ENCODE assay signal across 24 cellular contexts in genomic region chr7:6546852-6547251, GRCh38. TPM values are rescaled to one million over a fixed set of nuclear protein-coding genes. Genes with fewer than 3 reads are reported as not detected.
A peak's percentile ranks its signal among the peaks of the same experiment; 100 is the strongest.
DNase-seq lines count a peak whose midpoint lies in the region; ATAC-seq, FAIRE-seq and TF ChIP-seq lines count a peak whose summit lies in the region.
"Had no signal": no experiment of that assay in that cellular context is flagged by ENCODE, and none has a peak within 500 bp of the region (broad histone marks: within the 10 kb centered on the region; RNA-seq: fewer than 3 reads in every experiment).

No MANE protein-coding gene starts in this region.

- in situ Hi-C loops in GM12878 (cut with MboI): no loop called here

- no peaks in the 10 kb centered on the region for H3K4me1 Mint-ChIP-seq in nephron progenitor cell
- H3K4me1 Mint-ChIP-seq: endodermal cell, neural crest cell had no signal

- no peaks in the 10 kb centered on the region for H3K9me2 ChIP-seq in HCT116 (ENCODE audit: insufficient read depth)

- H3K27me3 Mint-ChIP-seq in nephron progenitor cell (ENCODE audit: low read depth, poor library complexity): peaks cover 12% of the 10 kb centered on the region

- H2AFZ ChIP-seq in HCT116 (ENCODE audit: low read depth, low read length, poor library complexity, severe bottlenecking) (peak overlapping the region; percentile 57), GM12878 (ENCODE audit: control insufficient read depth, low read depth, low read length) (no peak overlapping the region)
- H2AFZ ChIP-seq: hepatocyte had no signal

- 31% methylated on average over 3 of the region's 3 CpGs for WGBS in GM12878 (ENCODE audit: insufficient coverage, insufficient replicate concordance, low lambda C conversion rate, missing lambda C conversion rate)

- H3K9me3 Mint-ChIP-seq in nephron progenitor cell: no peaks in the 10 kb centered on the region
- H3K9me3 Mint-ChIP-seq: endodermal cell, neural crest cell had no signal

- no peak for TF ChIP-seq EP300 in GM12878 (IDR thresholded peaks at IDR 0.05; ENCODE audit: borderline replicate concordance in 1 of 2, control insufficient read depth in 1 of 2, low read depth in 2 of 2, low read length in 2 of 2)

- RAD21 ChIA-PET in HCT116 (lab: Charles Lee; ENCODE audit: low non-redundant PET in 1 of 2, low total read pairs in 2 of 2, uncharacterized antibody in 2 of 2, unreplicated experiment in 2 of 2): no interaction called here
- RAD21 ChIA-PET in GM12878 (lab: Charles Lee; ENCODE audit: unreplicated experiment): no interaction called here

- H3K36me3 ChIP-seq in HCT116 (ENCODE audit: control insufficient read depth in 1 of 2, insufficient read depth in 2 of 2, low read length in 2 of 2): no peaks in the 10 kb centered on the region
- no peaks in the 10 kb centered on the region for H3K36me3 ChIP-seq in GM12878 (ENCODE audit: control insufficient read depth in 2 of 2, insufficient read depth in 2 of 2, low read length in 1 of 2)
- H3K36me3 ChIP-seq: SJCRH30, transverse colon had no signal

- H3K4me1 ChIP-seq in HCT116 (ENCODE audit: control insufficient read depth in 1 of 2, insufficient read depth in 2 of 2, low read length in 2 of 2): peaks cover 0 to 4% of the 10 kb centered on the region in 2 experiments; a peak in 1 of 4 replicates
- H3K4me1 ChIP-seq in GM12878 (ENCODE audit: control insufficient read depth, insufficient read depth, low read length): peaks cover 9% of the 10 kb centered on the region
- H3K4me1 ChIP-seq: SJCRH30, transverse colon had no signal

- H3K9me3 ChIP-seq in HCT116 (ENCODE audit: control insufficient read depth in 1 of 2, insufficient read depth in 1 of 2, low read depth in 1 of 2, low read length in 2 of 2): no peaks in the 10 kb centered on the region
- no peaks in the 10 kb centered on the region for H3K9me3 ChIP-seq in GM12878 (replicated peaks; ENCODE audit: control insufficient read depth, insufficient read depth, low read length)
- H3K9me3 ChIP-seq: SJCRH30, transverse colon had no signal

- SMC1A ChIA-PET in GM12878 (lab: Charles Lee; ENCODE audit: uncharacterized antibody, unreplicated experiment): no interaction called here

- TF ChIP-seq CTCF in HCT116 (IDR thresholded peaks at IDR 0.05 in 2 of 3, conservative IDR thresholded peaks at IDR 0.05 in 1 of 3; ENCODE audit: borderline replicate concordance in 1 of 3, insufficient read depth in 1 of 3, low read depth in 2 of 3, low read length in 2 of 3) (no peak), GM12878 (IDR thresholded peaks at IDR 0.05 in 2 of 3, conservative IDR thresholded peaks at IDR 0.05 in 1 of 3; ENCODE audit: control insufficient read depth in 2 of 3, extremely low read depth in 1 of 3, insufficient read depth in 1 of 3, low read depth in 3 of 3, low read length in 3 of 3) (no peak), nephron progenitor cell (IDR thresholded peaks at IDR 0.05) (no peak)

- CTCF ChIA-PET in HCT116 (lab: Charles Lee) (interaction anchor here (0.7 to 1.0 kb wide), 2 partner anchors 9 to 12 kb away, joined by 3 read pairs; no protein-coding TSS in a partner anchor), GM12878 (lab: Yijun Ruan, JAX) (interaction anchor here (0.6 to 1.1 kb wide), 2 partner anchors 13 to 29 kb away, joined by 3 read pairs; no protein-coding TSS in a partner anchor)

- no peak for FAIRE-seq in GM12878 (lab: Jason Lieb, UNC)

- H3K9ac ChIP-seq in HCT116 (ENCODE audit: low read length) (no peak overlapping the region), GM12878 (ENCODE audit: control insufficient read depth, insufficient read depth, low read length) (no peak overlapping the region)

- ATAC-seq in HCT116: peak; percentile 94
- ATAC-seq in GM12878: no peak
- no peak for ATAC-seq in left cardiac atrium

- no peak overlapping the region for H3K4me3 Mint-ChIP-seq in nephron progenitor cell
- H3K4me3 Mint-ChIP-seq: endodermal cell, neural crest cell had no signal

- no peaks in the 10 kb centered on the region for H3K36me3 Mint-ChIP-seq in nephron progenitor cell (ENCODE audit: low read depth)

- H3K79me2 ChIP-seq in HCT116 (ENCODE audit: insufficient read depth, low read length) (no peaks in the 10 kb centered on the region), GM12878 (ENCODE audit: control insufficient read depth, insufficient read depth, low read length) (no peaks in the 10 kb centered on the region)
- H3K79me2 ChIP-seq: hepatocyte had no signal

- H3K27me3 ChIP-seq in HCT116 (ENCODE audit: insufficient read depth, low read length): no peaks in the 10 kb centered on the region
- no peaks in the 10 kb centered on the region for H3K27me3 ChIP-seq in GM12878 (replicated peaks in 1 of 2; ENCODE audit: control insufficient read depth in 2 of 2, insufficient read depth in 2 of 2, low read length in 1 of 2)
- H3K27me3 ChIP-seq: hepatocyte, SJCRH30, transverse colon had no signal

- H3K27ac Mint-ChIP-seq in nephron progenitor cell: peak overlapping the region; percentile 30
- H3K27ac Mint-ChIP-seq: endodermal cell had no signal

- TF ChIP-seq POLR2A in HCT116 (IDR thresholded peaks at IDR 0.05; ENCODE audit: borderline replicate concordance, extremely low read depth, insufficient read depth, insufficient read length) (no peak), GM12878 (IDR thresholded peaks at IDR 0.05; ENCODE audit: low read depth, low read length) (no peak)

- intact Hi-C loops in HCT116 (cut with micrococcal nuclease) (no loop called here), GM12878 (cut with micrococcal nuclease; ENCODE audit: unreplicated experiment) (no loop called here), left cardiac atrium (cut with DNase I) (no loop called here)

- no peak overlapping the region for H3K4me2 ChIP-seq in HCT116 (ENCODE audit: low read length)
- no peak overlapping the region for H3K4me2 ChIP-seq in GM12878 (ENCODE audit: control insufficient read depth, insufficient read depth)
- H3K4me2 ChIP-seq: hepatocyte had no signal

- peak; percentile 29 for DNase-seq in NCI-H2029 (lab: John Stamatoyannopoulos, UW)
- no peak for DNase-seq in NCI-H2029 treated with DMSO at 0.1 percent for 48 hours (lab: John Stamatoyannopoulos, UW)
- DNase-seq in HCT116 (ENCODE audit: low read depth, low spot score): peak; percentile 42
- no peak for DNase-seq in GM12878 (ENCODE audit: low read depth, low spot score)
- DNase-seq in nephron progenitor cell: no peak
- no peak for DNase-seq in T-helper 2 cell
- DNase-seq in NCI-H345 (lab: John Stamatoyannopoulos, UW): no peak
- no peak for DNase-seq in left cardiac atrium
- DNase-seq: activated CD4-positive, alpha-beta T cell treated with anti-CD3 and anti-CD28 coated beads for 48 hours; activated CD8-positive, alpha-beta memory T cell treated with anti-CD3 and anti-CD28 coated beads, Interleukin-2, amount 50 U/mL, for 4 hours; activated gamma-delta T cell; cerebellar nuclear complex; endodermal cell; KBM-7; NCI-H1092; NCI-H2171 treated with DMSO at 0.1 percent for 48 hours; retina; SJCRH30; stimulated activated CD4-positive, alpha-beta T cell treated with anti-CD3 and anti-CD28 coated beads, Interleukin-15, amount 100 ng/mL, for 24 hours; stimulated activated naive CD4-positive, alpha-beta T cell treated with Interleukin-2 at 50 U/mL for 16 hours; transverse colon had no signal

- no peak for TF ChIP-seq RAD21 in HCT116 (IDR thresholded peaks at IDR 0.05; ENCODE audit: low read depth)
- TF ChIP-seq RAD21 in GM12878 (IDR thresholded peaks at IDR 0.05; ENCODE audit: insufficient read depth, low read depth, low read length): no peak

- H3K27ac ChIP-seq in HCT116 (ENCODE audit: low read depth, low read length) (no peak overlapping the region), GM12878 (ENCODE audit: control insufficient read depth, insufficient read depth) (no peak overlapping the region)
- H3K27ac ChIP-seq: hepatocyte, SJCRH30, transverse colon had no signal

- POLR2A ChIA-PET in HCT116 (lab: Charles Lee) (interaction anchor here (1.2 kb wide), 1 partner anchor 12 kb away, joined by 3 read pairs; no protein-coding TSS in a partner anchor), GM12878 (lab: Charles Lee) (no interaction called here)

- BruUV-seq in HCT116 (replicated peaks; lab: Mats Ljungman, UMichigan) (no TSS peak), GM12878 (replicated peaks; lab: Mats Ljungman, UMichigan) (no TSS peak)

- no peaks in the 10 kb centered on the region for H4K20me1 ChIP-seq in HCT116 (ENCODE audit: insufficient read depth)
- no peaks in the 10 kb centered on the region for H4K20me1 ChIP-seq in GM12878 (ENCODE audit: control insufficient read depth, insufficient read depth)

- H3K4me3 ChIP-seq in HCT116 (replicated peaks in 1 of 2; ENCODE audit: low read depth in 1 of 2, low read length in 2 of 2): no peak overlapping the region
- no peak overlapping the region for H3K4me3 ChIP-seq in GM12878
- H3K4me3 ChIP-seq: hepatocyte, SJCRH30, transverse colon had no signal

RNA-seq across cellular contexts. Expression of gene GRID2IP, which starts 4.4 kb away (rescaled TPM):
- total RNA-seq in HCT116 (2021; ENCODE audit: unreplicated experiment): 3.2 TPM
- 1.4 and 1.8 TPM in 2 replicates for polyA plus RNA-seq in HCT116 (2012)
- total RNA-seq in GM12878 (2013; cell fraction: nucleolus; rRNA removed): 0.10 TPM in 1 of 2 replicates, not detected in the other
- 0.05 TPM in 1 of 2 replicates, not detected in the other for total RNA-seq in GM12878 (2014; rRNA removed)
- total RNA-seq in GM12878 (2014; rRNA removed; fragmentation: Illumina TruSeq; extraction: Trizol): not detected in 2 replicates
- not detected in 2 replicates for total RNA-seq in GM12878 (2021)
- not detected for polyA plus RNA-seq in GM12878 (2011; ENCODE audit: low read depth)
- polyA plus RNA-seq in GM12878 (2011; rRNA removed): not detected in 2 replicates
- polyA plus RNA-seq in GM12878 (2011; cell fraction: cytosol; rRNA removed): not detected in 2 replicates
- polyA plus RNA-seq in GM12878 (2011; cell fraction: nucleus; rRNA removed): 0.06 and 0.10 TPM in 2 replicates
- polyA plus RNA-seq in GM12878 (2012): 0.06 TPM in 1 of 2 replicates, not detected in the other
- polyA plus RNA-seq in GM12878 (2014; fragmentation: Illumina TruSeq; extraction: Trizol): not detected in 2 replicates
- polyA plus RNA-seq in GM12878 (2014; fragmentation: Nextera tagmentation; extraction: Ambion mirVana): not detected
- polyA plus RNA-seq in GM12878 (2014; rRNA removed): not detected in 2 replicates
- not detected for polyA plus RNA-seq in GM12878 (2016; fragmentation: Nextera tagmentation; extraction: Ambion mirVana)
- not detected in 2 replicates for polyA minus RNA-seq in GM12878 (2011; rRNA and poly(A)+ RNA removed)
- polyA minus RNA-seq in GM12878 (2011; cell fraction: cytosol; rRNA and poly(A)+ RNA removed): not detected in 2 replicates
- 0.12 TPM in 1 of 2 replicates, not detected in the other for polyA minus RNA-seq in GM12878 (2011; cell fraction: nucleus; rRNA and poly(A)+ RNA removed)
- total RNA-seq in left cardiac atrium: under 1 TPM in 1 of 2 donors, not detected in 1; 0.08 TPM
- total RNA-seq: Daoy had no signal

RNA-seq across cellular contexts. Expression of gene ZDHHC4, which starts 30.4 kb away (rescaled TPM):
- total RNA-seq in HCT116 (2021; ENCODE audit: unreplicated experiment) (59.3 TPM), GM12878 (2014; rRNA removed) (31.1 and 36.0 TPM in 2 replicates), GM12878 (2014; rRNA removed; fragmentation: Illumina TruSeq; extraction: Trizol) (30.6 and 31.2 TPM in 2 replicates), GM12878 (2021) (31.8 and 34.0 TPM in 2 replicates), left cardiac atrium (10 to 100 TPM; 36.5 to 43.0 TPM)
- 70.0 and 80.4 TPM in 2 replicates for polyA plus RNA-seq in HCT116 (2012)
- 61.3 and 61.7 TPM in 2 replicates for total RNA-seq in GM12878 (2013; cell fraction: nucleolus; rRNA removed)
- polyA plus RNA-seq in GM12878 (2011; ENCODE audit: low read depth): 40.0 TPM
- polyA plus RNA-seq in GM12878 (2011; rRNA removed) (63.2 and 74.3 TPM in 2 replicates), GM12878 (2014; fragmentation: Illumina TruSeq; extraction: Trizol) (25.5 and 35.6 TPM in 2 replicates), GM12878 (2014; fragmentation: Nextera tagmentation; extraction: Ambion mirVana) (10 to 100 TPM; 34.5 to 37.9 TPM), GM12878 (2014; rRNA removed) (31.1 and 35.6 TPM in 2 replicates), GM12878 (2016; fragmentation: Nextera tagmentation; extraction: Ambion mirVana) (10 to 100 TPM; 38.4 to 43.1 TPM)
- polyA plus RNA-seq in GM12878 (2011; cell fraction: cytosol; rRNA removed): 82.6 and 102 TPM in 2 replicates
- 80.2 and 96.9 TPM in 2 replicates for polyA plus RNA-seq in GM12878 (2011; cell fraction: nucleus; rRNA removed)
- 41.3 and 42.0 TPM in 2 replicates for polyA plus RNA-seq in GM12878 (2012)
- polyA minus RNA-seq in GM12878 (2011; rRNA and poly(A)+ RNA removed): 122 and 141 TPM in 2 replicates
- 17.1 and 17.8 TPM in 2 replicates for polyA minus RNA-seq in GM12878 (2011; cell fraction: cytosol; rRNA and poly(A)+ RNA removed)
- polyA minus RNA-seq in GM12878 (2011; cell fraction: nucleus; rRNA and poly(A)+ RNA removed): 35.7 and 46.0 TPM in 2 replicates

RNA-seq across cellular contexts. Expression of gene INTS15, which starts 43.0 kb away (rescaled TPM):
- total RNA-seq in HCT116 (2021; ENCODE audit: unreplicated experiment) (24.3 TPM), GM12878 (2014; rRNA removed) (25.4 and 28.9 TPM in 2 replicates), GM12878 (2014; rRNA removed; fragmentation: Illumina TruSeq; extraction: Trizol) (11.2 and 11.4 TPM in 2 replicates), GM12878 (2021) (25.4 and 28.2 TPM in 2 replicates), left cardiac atrium (10 to 100 TPM; 15.1 to 17.8 TPM)
- 13.1 and 14.6 TPM in 2 replicates for polyA plus RNA-seq in HCT116 (2012)
- 29.3 and 43.0 TPM in 2 replicates for total RNA-seq in GM12878 (2013; cell fraction: nucleolus; rRNA removed)
- polyA plus RNA-seq in GM12878 (2011; ENCODE audit: low read depth): 5.8 TPM
- polyA plus RNA-seq in GM12878 (2011; rRNA removed) (13.2 and 18.5 TPM in 2 replicates), GM12878 (2014; fragmentation: Illumina TruSeq; extraction: Trizol) (25.3 and 27.2 TPM in 2 replicates), GM12878 (2014; fragmentation: Nextera tagmentation; extraction: Ambion mirVana) (1 to 10 TPM in 1 of 2 experiments, under 1 TPM in 1; 0.89 to 2.4 TPM), GM12878 (2014; rRNA removed) (26.9 and 28.1 TPM in 2 replicates), GM12878 (2016; fragmentation: Nextera tagmentation; extraction: Ambion mirVana) (10 to 100 TPM; 14.9 to 15.1 TPM)
- polyA plus RNA-seq in GM12878 (2011; cell fraction: cytosol; rRNA removed): 28.0 and 32.3 TPM in 2 replicates
- polyA plus RNA-seq in GM12878 (2011; cell fraction: nucleus; rRNA removed): 34.2 and 49.2 TPM in 2 replicates
- polyA plus RNA-seq in GM12878 (2012): 13.2 and 20.1 TPM in 2 replicates
- polyA minus RNA-seq in GM12878 (2011; rRNA and poly(A)+ RNA removed): 8.1 and 22.3 TPM in 2 replicates
- polyA minus RNA-seq in GM12878 (2011; cell fraction: cytosol; rRNA and poly(A)+ RNA removed): 8.2 and 10.6 TPM in 2 replicates
- 10.9 and 11.7 TPM in 2 replicates for polyA minus RNA-seq in GM12878 (2011; cell fraction: nucleus; rRNA and poly(A)+ RNA removed)

Comparison
In these comparisons a context has a peak if more than half of its experiments do, and no peak if none do; other contexts are left out.
1. DNase-seq: peak in NCI-H2029 (single experiment) and HCT116 (single experiment); none in NCI-H2029 treated with DMSO at 0.1 percent for 48 hours (single experiment), GM12878 (single experiment), nephron progenitor cell (single experiment), T-helper 2 cell (0 of 5), NCI-H345 (single experiment) and left cardiac atrium (single experiment).